Comparison of ENCODE assay signal across 1 cellular context in genomic region chr6:157596886-157597285, GRCh38.
A peak's percentile ranks its signal among the peaks of the same experiment; 100 is the strongest.
TF ChIP-seq lines count a peak whose summit lies in the region.

No MANE protein-coding gene starts in this region.

TF ChIP-seq in GM12878, 131 proteins besides CTCF, POLR2A, EP300 and RAD21 (continued from another document):
- TF ChIP-seq MLLT1 (IDR thresholded peaks at IDR 0.05): peak; percentile 66
